22 cellular contexts compared by ENCODE assay signal in genomic region chr13:40779796-40780285, GRCh38. TPM values are rescaled to one million over a fixed set of nuclear protein-coding genes. Genes with fewer than 3 reads are reported as not detected.
DNase-seq lines count a peak whose midpoint lies in the region; ATAC-seq and TF ChIP-seq lines count a peak whose summit lies in the region.
"Had no signal": no experiment of that assay in that cellular context is flagged by ENCODE, and none has a peak within 500 bp of the region (broad histone marks: within the 10 kb centered on the region; RNA-seq: fewer than 3 reads in every experiment).

No MANE protein-coding gene starts in this region.

- peaks cover 5% of the 10 kb centered on the region for H3K4me1 ChIP-seq in colonic mucosa
- H3K4me1 ChIP-seq: BE2C had no signal

- TF ChIP-seq CTCF in colonic mucosa (IDR thresholded peaks at IDR 0.05) (no peak), GM20000 (IDR thresholded peaks at IDR 0.05; ENCODE audit: extremely low read depth, missing control alignments) (no peak)

- H3K9me3 Mint-ChIP-seq in activated naive CD8-positive, alpha-beta T cell (ENCODE audit: low read depth): no peaks in the 10 kb centered on the region
- no peaks in the 10 kb centered on the region for H3K9me3 Mint-ChIP-seq in activated naive CD8-positive, alpha-beta T cell treated with anti-CD3 and anti-CD28 coated beads, Interleukin-2, amount 50 U/mL, for 24 hours
- H3K9me3 Mint-ChIP-seq in central memory CD8-positive, alpha-beta T cell: no peaks in the 10 kb centered on the region
- no peaks in the 10 kb centered on the region for H3K9me3 Mint-ChIP-seq in stimulated activated effector memory CD8-positive, alpha-beta T cell treated with anti-CD3 and anti-CD28 coated beads, Interleukin-12 subunit alpha, Interleukin-12 subunit beta, amount 100 ng/mL, for 72 hours
- H3K9me3 Mint-ChIP-seq: CD4-positive, CD25-positive, alpha-beta regulatory T cell; CD8-positive, alpha-beta memory T cell had no signal

- H3K4me1 Mint-ChIP-seq in activated naive CD8-positive, alpha-beta T cell (ENCODE audit: low read depth): peaks cover 34% of the 10 kb centered on the region
- H3K4me1 Mint-ChIP-seq in activated naive CD8-positive, alpha-beta T cell treated with anti-CD3 and anti-CD28 coated beads, Interleukin-2, amount 50 U/mL, for 24 hours: peaks cover 29% of the 10 kb centered on the region
- H3K4me1 Mint-ChIP-seq in central memory CD8-positive, alpha-beta T cell: peaks cover 23% of the 10 kb centered on the region
- H3K4me1 Mint-ChIP-seq in stimulated activated effector memory CD8-positive, alpha-beta T cell treated with anti-CD3 and anti-CD28 coated beads, Interleukin-12 subunit alpha, Interleukin-12 subunit beta, amount 100 ng/mL, for 72 hours: peaks cover 25% of the 10 kb centered on the region

- H3K9me3 ChIP-seq in colonic mucosa: no peaks in the 10 kb centered on the region
- H3K9me3 ChIP-seq: BE2C had no signal

- H3K27ac Mint-ChIP-seq in activated naive CD8-positive, alpha-beta T cell: peak overlapping the region; percentile 22
- H3K27ac Mint-ChIP-seq in activated naive CD8-positive, alpha-beta T cell treated with anti-CD3 and anti-CD28 coated beads, Interleukin-2, amount 50 U/mL, for 24 hours: no peak overlapping the region
- H3K27ac Mint-ChIP-seq in central memory CD8-positive, alpha-beta T cell (ENCODE audit: low read depth): peak overlapping the region; percentile 53
- H3K27ac Mint-ChIP-seq in stimulated activated effector memory CD8-positive, alpha-beta T cell treated with anti-CD3 and anti-CD28 coated beads, Interleukin-12 subunit alpha, Interleukin-12 subunit beta, amount 100 ng/mL, for 72 hours: peak overlapping the region; percentile 80

- intact Hi-C loops in colonic mucosa (cut with DNase I): loop anchor here (10.0 kb wide), 1 partner anchor 1095 kb away; no protein-coding TSS in a partner anchor

- no peaks in the 10 kb centered on the region for H3K27me3 Mint-ChIP-seq in activated naive CD8-positive, alpha-beta T cell
- H3K27me3 Mint-ChIP-seq in activated naive CD8-positive, alpha-beta T cell treated with anti-CD3 and anti-CD28 coated beads, Interleukin-2, amount 50 U/mL, for 24 hours: no peaks in the 10 kb centered on the region
- no peaks in the 10 kb centered on the region for H3K27me3 Mint-ChIP-seq in central memory CD8-positive, alpha-beta T cell
- H3K27me3 Mint-ChIP-seq: CD4-positive, CD25-positive, alpha-beta regulatory T cell; CD8-positive, alpha-beta memory T cell had no signal

- H3K4me3 ChIP-seq in colonic mucosa: no peak overlapping the region
- H3K4me3 ChIP-seq: GM12878, GM23248, K562 had no signal

- no peaks in the 10 kb centered on the region for H3K36me3 Mint-ChIP-seq in activated naive CD8-positive, alpha-beta T cell
- no peaks in the 10 kb centered on the region for H3K36me3 Mint-ChIP-seq in activated naive CD8-positive, alpha-beta T cell treated with anti-CD3 and anti-CD28 coated beads, Interleukin-2, amount 50 U/mL, for 24 hours (ENCODE audit: low read depth)
- H3K36me3 Mint-ChIP-seq in central memory CD8-positive, alpha-beta T cell (ENCODE audit: insufficient read depth): peaks cover 1% of the 10 kb centered on the region
- H3K36me3 Mint-ChIP-seq in stimulated activated effector memory CD8-positive, alpha-beta T cell treated with anti-CD3 and anti-CD28 coated beads, Interleukin-12 subunit alpha, Interleukin-12 subunit beta, amount 100 ng/mL, for 72 hours: no peaks in the 10 kb centered on the region
- H3K36me3 Mint-ChIP-seq: CD4-positive, CD25-positive, alpha-beta regulatory T cell; CD8-positive, alpha-beta memory T cell had no signal

- H3K36me3 ChIP-seq in colonic mucosa: no peaks in the 10 kb centered on the region
- H3K36me3 ChIP-seq: BE2C had no signal

- no peak overlapping the region for H3K27ac ChIP-seq in colonic mucosa
- H3K27ac ChIP-seq: GM23248 had no signal

- H3K9ac ChIP-seq in colonic mucosa (ENCODE audit: low read depth in 2 of 2, low read length in 2 of 2): no peak overlapping the region
- H3K9ac ChIP-seq: GM23248 had no signal

- H3K27me3 ChIP-seq in colonic mucosa: no peaks in the 10 kb centered on the region
- H3K27me3 ChIP-seq: BE2C had no signal

- no peak for ATAC-seq in activated naive CD8-positive, alpha-beta T cell treated with anti-CD3 and anti-CD28 coated beads, Interleukin-2, amount 50 U/mL, for 24 hours
- no peak for ATAC-seq in central memory CD8-positive, alpha-beta T cell (replicated peaks; ENCODE audit: extremely low read depth, poor library complexity, severe bottlenecking)
- ATAC-seq in stimulated activated effector memory CD8-positive, alpha-beta T cell treated with anti-CD3 and anti-CD28 coated beads, Interleukin-12 subunit alpha, Interleukin-12 subunit beta, amount 100 ng/mL, for 72 hours: no peak
- ATAC-seq: GM12878 had no signal

- DNase-seq in activated naive CD8-positive, alpha-beta T cell treated with anti-CD3 and anti-CD28 coated beads, Interleukin-2, amount 50 U/mL, for 24 hours: no peak
- DNase-seq in central memory CD8-positive, alpha-beta T cell (ENCODE audit: low spot score in 2 of 2): no peak
- peak; percentile 42 for DNase-seq in islet precursor cell
- DNase-seq in stimulated activated effector memory CD8-positive, alpha-beta T cell treated with anti-CD3 and anti-CD28 coated beads, Interleukin-12 subunit alpha, Interleukin-12 subunit beta, amount 100 ng/mL, for 72 hours (ENCODE audit: low spot score in 2 of 2): no peak
- DNase-seq in mesenteric fat pad (ENCODE audit: low spot score): no peak
- DNase-seq in colonic mucosa: no peak
- DNase-seq in GM20000 (ENCODE audit: low spot score): no peak
- DNase-seq: ACHN; BE2C; C1 segment of cervical spinal cord; CD4-positive, CD25-positive, alpha-beta regulatory T cell; CD8-positive, alpha-beta memory T cell; COR-L47; DMS 273 treated with DMSO at 0.1 percent for 48 hours; DND-41; EL; GM23248; HCEC 1CT; IMR-90 had no signal

- no peak overlapping the region for H3K4me3 Mint-ChIP-seq in activated naive CD8-positive, alpha-beta T cell
- H3K4me3 Mint-ChIP-seq in activated naive CD8-positive, alpha-beta T cell treated with anti-CD3 and anti-CD28 coated beads, Interleukin-2, amount 50 U/mL, for 24 hours: no peak overlapping the region
- H3K4me3 Mint-ChIP-seq in central memory CD8-positive, alpha-beta T cell: no peak overlapping the region
- no peak overlapping the region for H3K4me3 Mint-ChIP-seq in stimulated activated effector memory CD8-positive, alpha-beta T cell treated with anti-CD3 and anti-CD28 coated beads, Interleukin-12 subunit alpha, Interleukin-12 subunit beta, amount 100 ng/mL, for 72 hours
- H3K4me3 Mint-ChIP-seq: CD4-positive, CD25-positive, alpha-beta regulatory T cell had no signal

RNA-seq across cellular contexts. Expression of gene MRPS31, which starts 8.9 kb away (rescaled TPM):
- total RNA-seq in mesenteric fat pad (16.3 TPM), colonic mucosa (10 to 100 TPM; 18.1 to 21.7 TPM)

RNA-seq across cellular contexts. Expression of gene SLC25A15, which starts 9.6 kb away (rescaled TPM):
- 6.3 TPM for total RNA-seq in mesenteric fat pad
- 10 to 100 TPM in 1 of 2 donors, 1 to 10 TPM in 1; 6.8 to 14.5 TPM for total RNA-seq in colonic mucosa
